In the genomic region with DNA sequence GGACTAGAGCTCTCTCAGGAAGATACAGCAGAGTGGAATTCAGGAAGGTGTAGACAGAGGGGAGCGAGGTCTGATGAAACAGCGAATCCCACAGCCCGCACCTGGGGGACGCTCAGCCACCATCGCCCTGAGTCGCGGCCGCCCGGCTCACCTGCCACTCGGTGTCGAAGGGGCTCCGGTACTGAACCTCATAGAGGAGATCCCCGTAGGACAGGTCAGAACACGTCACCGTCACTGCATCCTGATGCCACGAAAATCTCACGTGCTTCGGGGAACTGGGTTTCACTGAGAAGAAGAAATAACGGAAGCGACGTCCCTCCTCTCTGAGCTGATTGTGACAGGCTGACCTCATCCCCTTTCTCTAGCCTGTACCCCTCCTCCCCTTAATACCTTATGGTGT, we compare ENCODE assay signal across 23 cellular contexts. TPM values are rescaled to one million over a fixed set of nuclear protein-coding genes. Genes with fewer than 3 reads are reported as not detected.
A peak's percentile ranks its signal among the peaks of the same experiment; 100 is the strongest.
DNase-seq lines count a peak whose midpoint lies in the region; ATAC-seq, FAIRE-seq and TF ChIP-seq lines count a peak whose summit lies in the region.
"Had no signal": no experiment of that assay in that cellular context is flagged by ENCODE, and none has a peak within 500 bp of the region (broad histone marks: within the 10 kb centered on the region; RNA-seq: fewer than 3 reads in every experiment).

No MANE protein-coding gene starts in this region.

- H3K4me2 ChIP-seq in H1 (ENCODE audit: insufficient read depth in 1 of 2, low read depth in 2 of 2, low read length in 2 of 2), result no peak overlapping the region

- intact Hi-C loops in prostate gland (cut with DNase I), result no loop called here

- no peak overlapping the region for H3K18ac ChIP-seq in H1 (ENCODE audit: extremely low read depth, low read length)

- TF ChIP-seq CTCF in H1 (IDR thresholded peaks at IDR 0.05; ENCODE audit: control extremely low read depth in 1 of 3, insufficient read depth in 1 of 3, low read depth in 1 of 3, low read length in 3 of 3) (no peak), prostate gland (IDR thresholded peaks at IDR 0.05) (no peak)

- no peak overlapping the region for H3K4me3 ChIP-seq in H1 (ENCODE audit: extremely low read depth in 1 of 4, insufficient read depth in 2 of 4, low read depth in 3 of 4, low read length in 4 of 4)
- H3K4me3 ChIP-seq in prostate gland, result no peak overlapping the region

- no peak overlapping the region for H2BK15ac ChIP-seq in H1 (ENCODE audit: low read length)

- no peak overlapping the region for H3K56ac ChIP-seq in H1 (replicated peaks; ENCODE audit: insufficient read length, low read depth, low read length)

- FAIRE-seq in H1 (lab: Jason Lieb, UNC), result no peak
- FAIRE-seq: A204.1, G401.6, GM18507, HTR-8/SVneo had no signal

- H2BK12ac ChIP-seq in H1 (ENCODE audit: low read depth, low read length), result no peak overlapping the region

- DNase-seq in activated CD8-positive, alpha-beta memory T cell treated with anti-CD3 and anti-CD28 coated beads for 24 hours, result peak; percentile 49
- DNase-seq in activated CD8-positive, alpha-beta memory T cell treated with anti-CD3 and anti-CD28 coated beads, Interleukin-2, amount 50 U/mL, for 4 hours, result no peak
- no peak for DNase-seq in H1 (ENCODE audit: low read depth in 1 of 2, low spot score in 2 of 2)
- DNase-seq in mesenteric fat pad (ENCODE audit: low spot score), result peak; percentile 75
- DNase-seq in stimulated activated CD8-positive, alpha-beta memory T cell treated with anti-CD3 and anti-CD28 coated beads, Interleukin-4, amount 100 ng/mL, for 48 hours, result peak; percentile 9
- no peak for DNase-seq in GM03348 (ENCODE audit: low spot score)
- DNase-seq in prostate gland (ENCODE audit: low spot score), result no peak
- DNase-seq: GOT3, KG1, NCI-H1092, NCI-H1436, NCI-H187 treated with DMSO at 0.1 percent for 48 hours, NCI-H2107, NCI-H446 treated with DMSO at 0.1 percent for 48 hours, NCI-H526 treated with DMSO at 0.1 percent for 48 hours, RPMI8226, SHP77 treated with DMSO at 0.1 percent for 48 hours had no signal

- ATAC-seq in GM19351 (IDR thresholded peaks at IDR 0.05; ENCODE audit: unreplicated experiment), result no peak
- ATAC-seq: HCT116 had no signal

- H3K27me3 ChIP-seq in H1 (replicated peaks in 1 of 4; ENCODE audit: control insufficient read depth in 3 of 4, extremely low read depth in 1 of 4, insufficient read depth in 3 of 4, low read length in 3 of 4) (no peaks in the 10 kb centered on the region), prostate gland (replicated peaks; ENCODE audit: insufficient read depth) (no peaks in the 10 kb centered on the region)

- no peak for TF ChIP-seq RAD21 in H1 (IDR thresholded peaks at IDR 0.05 in 1 of 2, conservative IDR thresholded peaks at IDR 0.05 in 1 of 2; ENCODE audit: low read depth in 2 of 2, low read length in 2 of 2)

- no peak for TF ChIP-seq EP300 in H1 (IDR thresholded peaks at IDR 0.05; ENCODE audit: borderline replicate concordance in 1 of 2, low read depth in 2 of 2, low read length in 2 of 2)

- no peak overlapping the region for H3K23ac ChIP-seq in H1 (ENCODE audit: insufficient read length)

- no peak overlapping the region for H2BK120ac ChIP-seq in H1 (replicated peaks; ENCODE audit: low read depth, low read length)

- H4K20me1 ChIP-seq in H1 (replicated peaks in 1 of 2; ENCODE audit: control insufficient read depth in 1 of 2, insufficient read depth in 2 of 2, low read length in 2 of 2), result no peaks in the 10 kb centered on the region

- no peak overlapping the region for H4K91ac ChIP-seq in H1 (replicated peaks; ENCODE audit: insufficient read length, low read length)

- POLR2A ChIA-PET in H1 (lab: Charles Lee; ENCODE audit: partially characterized antibody), result no interaction called here

- no peak overlapping the region for H2BK20ac ChIP-seq in H1 (ENCODE audit: low read length)

- no peaks in the 10 kb centered on the region for H3K79me2 ChIP-seq in H1 (ENCODE audit: control insufficient read depth in 1 of 2, insufficient read depth in 2 of 2, low read length in 2 of 2)

- TF ChIP-seq POLR2A in H1 (IDR thresholded peaks at IDR 0.05; ENCODE audit: control extremely low read depth in 1 of 2, low read depth in 2 of 2, low read length in 2 of 2), result no peak
- TF ChIP-seq POLR2A in prostate gland (IDR thresholded peaks at IDR 0.05), result no peak

- CTCF ChIA-PET in H1 (lab: Charles Lee; ENCODE audit: partially characterized antibody), result no interaction called here

- H4K5ac ChIP-seq in H1 (ENCODE audit: insufficient read length, low read depth, low read length), result no peak overlapping the region

- H4K8ac ChIP-seq in H1 (ENCODE audit: extremely low read depth, insufficient read depth, low read length), result no peak overlapping the region

- 92% methylated on average over 20 of the region's 21 CpGs; no CpG with 5 or more reads in 1 of the 2 experiments for WGBS in H1 (ENCODE audit: extremely low coverage in 1 of 2, insufficient coverage in 1 of 2, insufficient read length in 1 of 2, insufficient replicate concordance in 2 of 2, low coverage in 1 of 2, low lambda C conversion rate in 2 of 2, missing lambda C conversion rate in 1 of 2), 2 experiments
- 88% methylated on average over 21 of the region's 21 CpGs for WGBS in prostate gland

- H3K9me3 ChIP-seq in H1 (ENCODE audit: insufficient read depth in 2 of 2, low read depth in 1 of 2, low read length in 1 of 2), result peaks cover 0 to 3% of the 10 kb centered on the region in 2 experiments; a peak in 1 of 4 replicates
- H3K9me3 ChIP-seq in prostate gland, result no peaks in the 10 kb centered on the region

- no peak overlapping the region; a peak in 1 of 7 replicates for H3K9ac ChIP-seq in H1 (replicated peaks in 1 of 4; ENCODE audit: extremely low read depth in 1 of 4, low read depth in 3 of 4, low read length in 3 of 4)

- peaks cover 9% of the 10 kb centered on the region for H3K23me2 ChIP-seq in H1 (ENCODE audit: low read depth, low read length)

- H3K27ac ChIP-seq in H1 (ENCODE audit: low read depth, low read length) (no peak overlapping the region), prostate gland (no peak overlapping the region)

- no peaks in the 10 kb centered on the region for H3K36me3 ChIP-seq in H1 (ENCODE audit: control insufficient read depth in 2 of 4, insufficient read depth in 4 of 4, low read length in 3 of 4)
- no peaks in the 10 kb centered on the region for H3K36me3 ChIP-seq in prostate gland

- H2AFZ ChIP-seq in H1 (ENCODE audit: low read length), result peak overlapping the region; percentile 84

- H3K4me1 ChIP-seq in H1 (replicated peaks in 1 of 4; ENCODE audit: control insufficient read depth in 3 of 4, insufficient read depth in 4 of 4, low read length in 3 of 4), result peaks cover 0 to 3% (median 0%) of the 10 kb centered on the region in 4 experiments; a peak in 2 of 7 replicates
- no peaks in the 10 kb centered on the region for H3K4me1 ChIP-seq in prostate gland (replicated peaks)

- no peaks in the 10 kb centered on the region for H3K79me1 ChIP-seq in H1 (ENCODE audit: low read depth, low read length)

- no peak overlapping the region for H3K14ac ChIP-seq in H1 (ENCODE audit: insufficient read length)

- H2AK5ac ChIP-seq in H1 (ENCODE audit: low read depth, low read length), result no peak overlapping the region

- no peak overlapping the region for H3K4ac ChIP-seq in H1 (replicated peaks; ENCODE audit: insufficient read length, low read depth, low read length)

- H2BK5ac ChIP-seq in H1 (ENCODE audit: low read depth, low read length), result no peak overlapping the region

TF ChIP-seq in H1, 55 proteins besides CTCF, POLR2A, EP300 and RAD21:
- TF ChIP-seq TBP (IDR thresholded peaks at IDR 0.05; ENCODE audit: low read depth, low read length), result no peak
- no peak for TF ChIP-seq BACH1 (IDR thresholded peaks at IDR 0.05; ENCODE audit: low read length)
- TF ChIP-seq CHD2 (IDR thresholded peaks at IDR 0.05; ENCODE audit: low read length), result no peak
- no peak for TF ChIP-seq SP4 (IDR thresholded peaks at IDR 0.05; ENCODE audit: low read length)
- no peak for TF ChIP-seq KDM4A (IDR thresholded peaks at IDR 0.05; ENCODE audit: low read depth, low read length, severe bottlenecking)
- no peak for TF ChIP-seq MAFK (IDR thresholded peaks at IDR 0.05; ENCODE audit: low read depth, low read length)
- no peak for TF ChIP-seq FOSL1 (IDR thresholded peaks at IDR 0.05; ENCODE audit: insufficient read depth, low read depth, low read length)
- no peak for TF ChIP-seq CBX8 (IDR thresholded peaks at IDR 0.05; ENCODE audit: borderline replicate concordance, low read depth, low read length)
- no peak for TF ChIP-seq SRF (IDR thresholded peaks at IDR 0.05; ENCODE audit: low read depth, low read length)
- TF ChIP-seq POU5F1 (IDR thresholded peaks at IDR 0.05; ENCODE audit: low read depth, low read length), result no peak
- TF ChIP-seq POLR2AphosphoS5 (IDR thresholded peaks at IDR 0.05; ENCODE audit: low read depth, low read length), result no peak

RNA-seq across cellular contexts. Expression of a gene that starts 10.2 kb away (rescaled TPM):
- total RNA-seq in H1 (2021; fragmentation: NEBNext Ultra II Directional; extraction: Animal tissue kit (Norgen Biotek cat#: 25700)), result not detected in 2 replicates
- 0.06 and 0.08 TPM in 2 replicates for polyA plus RNA-seq in H1 (2011; rRNA removed)
- 0.04 TPM for polyA plus RNA-seq in H1 (2011; cell fraction: cytosol; rRNA removed)
- 0.10 TPM for polyA plus RNA-seq in H1 (2011; cell fraction: nucleus; rRNA removed)
- not detected in 4 replicates for polyA plus RNA-seq in H1 (2012, experiment 1 of 2)
- not detected for polyA plus RNA-seq in H1 (2012, experiment 2 of 2)
- polyA plus RNA-seq in H1 (2013, experiment 1 of 2), result 0.04 TPM
- polyA plus RNA-seq in H1 (2013, experiment 2 of 2), result not detected
- 0.10 TPM in 1 of 2 replicates, not detected in the other for polyA minus RNA-seq in H1 (2011; rRNA and poly(A)+ RNA removed)
- not detected for polyA minus RNA-seq in H1 (2011; cell fraction: cytosol; rRNA and poly(A)+ RNA removed)
- polyA minus RNA-seq in H1 (2011; cell fraction: nucleus; rRNA and poly(A)+ RNA removed), result not detected
- 0.22 TPM for total RNA-seq in mesenteric fat pad
- not detected for total RNA-seq in prostate gland

Comparison
In these comparisons a context has a peak if more than half of its experiments do, and no peak if none do; other contexts are left out.
1. DNase-seq: peak in activated CD8-positive, alpha-beta memory T cell treated with anti-CD3 and anti-CD28 coated beads for 24 hours (single experiment), mesenteric fat pad (single experiment) and stimulated activated CD8-positive, alpha-beta memory T cell treated with anti-CD3 and anti-CD28 coated beads, Interleukin-4, amount 100 ng/mL, for 48 hours (single experiment); none in activated CD8-positive, alpha-beta memory T cell treated with anti-CD3 and anti-CD28 coated beads, Interleukin-2, amount 50 U/mL, for 4 hours (single experiment), H1 (0 of 2), GM03348 (single experiment) and prostate gland (single experiment).